8 cellular contexts compared by ENCODE assay signal in the genomic region with DNA sequence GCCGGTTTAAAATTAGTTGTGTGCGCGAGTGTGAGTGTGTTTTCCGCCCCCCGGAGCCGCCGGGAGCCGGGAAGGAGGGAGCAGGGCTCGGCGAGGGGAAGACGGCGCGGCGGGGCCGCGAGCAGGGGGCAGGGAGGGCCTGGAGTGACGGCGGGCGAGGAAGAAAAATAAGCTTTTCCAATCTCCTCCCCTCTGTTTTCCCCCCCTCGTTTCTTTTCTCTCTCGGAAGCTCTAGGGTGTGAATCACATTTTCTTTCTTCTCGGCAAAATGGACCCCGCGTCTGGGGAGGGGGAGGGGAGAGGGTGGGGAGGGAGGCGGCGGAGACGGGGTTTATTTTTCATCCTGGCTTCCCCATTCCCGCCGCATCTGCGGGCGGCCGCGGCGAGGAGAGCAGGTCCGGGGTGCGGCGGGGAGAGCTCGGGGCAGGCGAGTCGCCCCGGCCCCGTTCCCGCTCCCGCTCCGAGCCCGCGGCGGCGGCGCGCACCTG. TPM values are rescaled to one million over a fixed set of nuclear protein-coding genes. Genes with fewer than 3 reads are reported as not detected.
DNase-seq lines count a peak whose midpoint lies in the region; ATAC-seq lines count a peak whose summit lies in the region.

No MANE protein-coding gene starts in this region.

- peak overlapping the region; percentile 96 for H3K27ac Mint-ChIP-seq in activated CD4-positive, alpha-beta T cell treated with anti-CD3 and anti-CD28 coated beads for 36 hours

- peak; percentile 22 for ATAC-seq in HG02970 (IDR thresholded peaks at IDR 0.05; ENCODE audit: low FRiP score, unreplicated experiment)
- ATAC-seq in activated CD4-positive, alpha-beta T cell treated with anti-CD3 and anti-CD28 coated beads for 36 hours: peak; percentile 64
- no peak for ATAC-seq in GM21447 (IDR thresholded peaks at IDR 0.05; ENCODE audit: unreplicated experiment)

- no peaks in the 10 kb centered on the region for H3K27me3 Mint-ChIP-seq in activated CD4-positive, alpha-beta T cell treated with anti-CD3 and anti-CD28 coated beads for 36 hours

- peak overlapping the region; percentile 81 for H3K4me3 Mint-ChIP-seq in activated CD4-positive, alpha-beta T cell treated with anti-CD3 and anti-CD28 coated beads for 36 hours

- H3K9me3 Mint-ChIP-seq in activated CD4-positive, alpha-beta T cell treated with anti-CD3 and anti-CD28 coated beads for 36 hours (ENCODE audit: low read depth): no peaks in the 10 kb centered on the region

- DNase-seq in ELF-1 (ENCODE audit: low read depth, low spot score) (peak; percentile 60), NCI-H226 (peak; percentile 83), cerebellum (ENCODE audit: low spot score) (peak; percentile 75), kidney tubule cell (ENCODE audit: low spot score) (peak; percentile 95)
- peak; percentile 83 for DNase-seq in activated CD4-positive, alpha-beta T cell treated with anti-CD3 and anti-CD28 coated beads for 36 hours
- peak; percentile 61 to 69 for DNase-seq in stimulated activated CD4-positive, alpha-beta T cell treated with anti-CD3 and anti-CD28 coated beads, Interleukin-15, amount 100 ng/mL, for 1 hour (ENCODE audit: low read depth in 1 of 2, low spot score in 1 of 2)

- intact Hi-C loops in activated CD4-positive, alpha-beta T cell treated with anti-CD3 and anti-CD28 coated beads for 36 hours (cut with DNase I, micrococcal nuclease): loop anchor here (1.0 to 10.0 kb wide), 11 partner anchors 8 to 998 kb away; a partner anchor contains a TSS

- CTCF ChIA-PET in activated CD4-positive, alpha-beta T cell treated with anti-CD3 and anti-CD28 coated beads for 36 hours (lab: Charles Lee): interaction anchor here (0.6 to 1.0 kb wide), 4 partner anchors 11 to 361 kb away, joined by 3 to 5 read pairs (median 4); a partner anchor contains a TSS

- POLR2A ChIA-PET in activated CD4-positive, alpha-beta T cell treated with anti-CD3 and anti-CD28 coated beads for 36 hours (lab: Charles Lee): interaction anchor here (0.5 to 3.5 kb wide), 9 partner anchors 12 to 202 kb away, joined by 3 to 33 read pairs (median 4); a partner anchor contains a TSS

- H3K4me1 Mint-ChIP-seq in activated CD4-positive, alpha-beta T cell treated with anti-CD3 and anti-CD28 coated beads for 36 hours: peaks cover 25% of the 10 kb centered on the region

- H3K36me3 Mint-ChIP-seq in activated CD4-positive, alpha-beta T cell treated with anti-CD3 and anti-CD28 coated beads for 36 hours (ENCODE audit: low read depth): peaks cover 14% of the 10 kb centered on the region

RNA-seq across cellular contexts. Expression of a gene that starts 0.9 kb away (rescaled TPM):
- total RNA-seq in activated CD4-positive, alpha-beta T cell treated with anti-CD3 and anti-CD28 coated beads for 36 hours: 10 to 100 TPM; 11.5 to 14.3 TPM
- 20.2 TPM for total RNA-seq in cerebellum

RNA-seq across cellular contexts. Expression of a gene that starts 36.8 kb away (rescaled TPM):
- 10 to 100 TPM; 14.7 to 15.3 TPM for total RNA-seq in activated CD4-positive, alpha-beta T cell treated with anti-CD3 and anti-CD28 coated beads for 36 hours
- 29.6 TPM for total RNA-seq in cerebellum
